In genomic region chr11:95791385-95792033, GRCh38 we compare ENCODE assay signal across 8 cellular contexts. TPM values are rescaled to one million over a fixed set of nuclear protein-coding genes. Genes with fewer than 3 reads are reported as not detected.
DNase-seq lines count a peak whose midpoint lies in the region; ATAC-seq and TF ChIP-seq lines count a peak whose summit lies in the region.

No MANE protein-coding gene starts in this region.

- H3K4me1 ChIP-seq in heart right ventricle (peaks cover 0 to 31% (median 26%) of the 10 kb centered on the region in 9 donors), mesenchymal stem cell (ENCODE audit: control insufficient read depth, insufficient read depth, low read depth, low read length) (peaks cover 2% of the 10 kb centered on the region), aorta (ENCODE audit: control insufficient read depth in 1 of 2, insufficient read depth in 2 of 2, low read length in 2 of 2) (peaks cover 0 to 2% of the 10 kb centered on the region in 2 donors)

- H3K36me3 ChIP-seq in heart right ventricle, result peaks cover 0 to 19% (median 7%) of the 10 kb centered on the region in 9 donors
- peaks cover 3 to 14% of the 10 kb centered on the region in 2 experiments for H3K36me3 ChIP-seq in mesenchymal stem cell (ENCODE audit: control insufficient read depth in 1 of 2, insufficient read depth in 2 of 2, low read depth in 1 of 2, low read length in 2 of 2)
- H3K36me3 ChIP-seq in aorta (ENCODE audit: control insufficient read depth in 1 of 2, insufficient read depth in 2 of 2, low read length in 1 of 2), result no peaks in the 10 kb centered on the region

- DNase-seq in heart right ventricle (no peak), Right ventricle myocardium inferior (ENCODE audit: missing footprints) (no peak), astrocyte of the cerebellum (ENCODE audit: low read depth) (no peak), mesenchymal stem cell (no peak), aorta (no peak), putamen (ENCODE audit: low spot score) (no peak)
- DNase-seq in NK-92 treated with Interleukin-12 subunit alpha and Interleukin-12 subunit beta, amount 100 ng/mL, for 24 hours (lab: John Stamatoyannopoulos, UW), result no peak

- no peak overlapping the region for H2BK120ac ChIP-seq in mesenchymal stem cell (ENCODE audit: low read depth, low read length)

- no peak overlapping the region for H2BK12ac ChIP-seq in mesenchymal stem cell (ENCODE audit: low read length in 2 of 2)

- H4K91ac ChIP-seq in mesenchymal stem cell (ENCODE audit: low read length), result no peak overlapping the region

- H3K4me3 ChIP-seq in heart right ventricle (peak overlapping the region; percentile 77 to 98 (median 90)), astrocyte of the cerebellum (ENCODE audit: low read depth, low read length) (peak overlapping the region; percentile 90), mesenchymal stem cell (ENCODE audit: insufficient read depth in 1 of 2, low read depth in 1 of 2, low read length in 2 of 2) (peak overlapping the region; percentile 85 to 97), aorta (ENCODE audit: low read length in 2 of 2) (peak overlapping the region; percentile 56 to 79)

- H2BK5ac ChIP-seq in mesenchymal stem cell (ENCODE audit: low read depth, low read length, poor library complexity, severe bottlenecking), result no peak overlapping the region

- no peak overlapping the region for H3K18ac ChIP-seq in mesenchymal stem cell (ENCODE audit: low read depth in 1 of 2, low read length in 2 of 2)

- 39 to 44% methylated on average over 15 of the region's 15 CpGs for WGBS in heart right ventricle, 2 donors
- 50% methylated on average over 15 of the region's 15 CpGs for WGBS in mesenchymal stem cell
- 29 to 41% methylated on average over 15 of the region's 15 CpGs for WGBS in aorta, 2 donors

- H2BK15ac ChIP-seq in mesenchymal stem cell (ENCODE audit: low read depth, poor library complexity, severe bottlenecking), result no peak overlapping the region

- no peak overlapping the region for H2AFZ ChIP-seq in mesenchymal stem cell (ENCODE audit: low read depth, low read length)

- no peak overlapping the region for H3K14ac ChIP-seq in mesenchymal stem cell (ENCODE audit: low read length in 2 of 2)

- H3K9me3 ChIP-seq in heart right ventricle (no peaks in the 10 kb centered on the region), mesenchymal stem cell (ENCODE audit: control insufficient read depth, low read length) (no peaks in the 10 kb centered on the region), aorta (ENCODE audit: control insufficient read depth, low read length) (no peaks in the 10 kb centered on the region)

- peak overlapping the region in 1 of 2 experiments; percentile 6 for H3K4ac ChIP-seq in mesenchymal stem cell (ENCODE audit: low read depth in 1 of 2, low read length in 2 of 2)

- no peak overlapping the region for H2AK5ac ChIP-seq in mesenchymal stem cell (ENCODE audit: low read length, severe bottlenecking)

- intact Hi-C loops in heart right ventricle (cut with DNase I) (loop anchor here in 1 of 10 donors (5.0 kb wide), 1 partner anchor 131 kb away; the partner anchor contains the start of gene MTMR2), Right ventricle myocardium inferior (cut with DNase I) (no loop called here), aorta (cut with DNase I) (no loop called here)

- no peak overlapping the region for H4K8ac ChIP-seq in mesenchymal stem cell (ENCODE audit: low read length)

- H3K27me3 ChIP-seq in heart right ventricle (no peaks in the 10 kb centered on the region), mesenchymal stem cell (ENCODE audit: control insufficient read depth in 1 of 2, insufficient read depth in 1 of 2, low read length in 2 of 2) (no peaks in the 10 kb centered on the region), aorta (ENCODE audit: control insufficient read depth in 1 of 2, insufficient read depth in 2 of 2, low read length in 1 of 2) (no peaks in the 10 kb centered on the region)

- TF ChIP-seq CTCF in heart right ventricle (IDR thresholded peaks at IDR 0.05), result no peak
- no peak for TF ChIP-seq CTCF in astrocyte of the cerebellum (IDR thresholded peaks at IDR 0.05; ENCODE audit: low read depth, low read length, missing control alignments)

- no peak overlapping the region for H3K23ac ChIP-seq in mesenchymal stem cell (ENCODE audit: low read length in 2 of 2)

- in situ Hi-C loops in astrocyte of the cerebellum (cut with HindIII; ENCODE audit: low sequenced_read_pairs), result no loop called here

- ATAC-seq in heart right ventricle, result no peak
- no peak for ATAC-seq in Right ventricle myocardium inferior
- ATAC-seq in aorta (ENCODE audit: low FRiP score), result no peak
- no peak for ATAC-seq in HG03521 (IDR thresholded peaks at IDR 0.05; ENCODE audit: unreplicated experiment)

- peak overlapping the region; percentile 96 for H3K9ac ChIP-seq in mesenchymal stem cell (ENCODE audit: low read length)

- H3K27ac ChIP-seq in heart right ventricle (peak overlapping the region in 9 of 10 donors; percentile 93 to 100 (median 99)), mesenchymal stem cell (ENCODE audit: low read length, poor library complexity, severe bottlenecking) (no peak overlapping the region), aorta (ENCODE audit: low read depth in 1 of 2, low read length in 2 of 2) (no peak overlapping the region)

- peak overlapping the region; percentile 67 for H3K4me2 ChIP-seq in mesenchymal stem cell (ENCODE audit: low read length, poor library complexity, severe bottlenecking)

- peaks cover 7% of the 10 kb centered on the region for H3K79me1 ChIP-seq in mesenchymal stem cell (replicated peaks; ENCODE audit: low read length, poor library complexity, severe bottlenecking)

RNA-seq across cellular contexts. Expression of gene CEP57, which starts 1.2 kb away (rescaled TPM):
- total RNA-seq in heart right ventricle (10 to 100 TPM; 17.3 to 28.5 (median 25.1) TPM), Right ventricle myocardium inferior (17.6 TPM), aorta (10 to 100 TPM; 24.5 to 39.3 TPM)
- polyA plus RNA-seq in heart right ventricle (10 to 100 TPM in 1 of 2 donors, 1 to 10 TPM in 1; 9.1 to 13.8 TPM), aorta (10 to 100 TPM; 20.5 to 21.7 TPM)
- polyA plus RNA-seq in mesenchymal stem cell (2013, experiment 1 of 2), result 25.9 TPM
- 26.4 TPM for polyA plus RNA-seq in mesenchymal stem cell (2013, experiment 2 of 2)

RNA-seq across cellular contexts. Expression of gene FAM76B, which starts 1.9 kb away (rescaled TPM):
- 1 to 10 TPM; 5.5 to 9.1 (median 7.7) TPM for total RNA-seq in heart right ventricle
- polyA plus RNA-seq in heart right ventricle, result 1 to 10 TPM; 4.1 to 9.9 TPM
- 3.9 TPM for total RNA-seq in Right ventricle myocardium inferior
- 16.6 TPM for polyA plus RNA-seq in mesenchymal stem cell (2013, experiment 1 of 2)
- polyA plus RNA-seq in mesenchymal stem cell (2013, experiment 2 of 2), result 16.8 TPM
- 10 to 100 TPM; 22.6 to 33.4 TPM for total RNA-seq in aorta
- 10 to 100 TPM in 1 of 2 donors, 1 to 10 TPM in 1; 6.9 to 22.2 TPM for polyA plus RNA-seq in aorta

Comparison
In these comparisons a context has a peak if more than half of its experiments do, and no peak if none do; other contexts are left out.
1. H3K27ac ChIP-seq: peak in heart right ventricle (9 of 10); none in mesenchymal stem cell (single experiment) and aorta (0 of 2).
2. Peak in every context shown above with its lines, with median percentiles within 50 percentile points of each other: H3K4me3 ChIP-seq.